25 cellular contexts compared by ENCODE assay signal in the genomic region with DNA sequence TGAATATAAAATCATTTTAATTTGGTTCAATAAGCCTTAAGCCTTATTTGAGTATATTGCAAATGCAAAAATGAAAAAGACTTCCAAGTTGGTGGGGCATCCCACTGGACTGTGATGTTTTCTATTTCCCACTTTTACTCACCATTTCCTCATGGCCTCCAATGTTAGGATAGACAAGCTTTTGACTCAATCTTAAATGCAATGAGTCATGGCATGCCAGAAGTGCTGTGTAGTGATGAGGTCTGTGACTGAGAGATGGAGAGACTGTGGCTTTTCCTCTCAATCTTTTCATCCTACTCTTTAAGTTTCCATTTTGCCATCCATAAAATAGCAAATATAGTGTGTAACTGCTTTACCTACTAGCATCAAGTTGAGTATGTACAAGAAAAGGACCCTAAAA.
"Had no signal": no experiment of that assay in that cellular context is flagged by ENCODE, and none has a peak within 500 bp of the region (broad histone marks: within the 10 kb centered on the region; RNA-seq: fewer than 3 reads in every experiment).

No MANE protein-coding gene starts in this region.

- H3K4me1 ChIP-seq: parathyroid adenoma, psoas muscle, right atrium auricular region, spleen, suprapubic skin, tibial artery, upper lobe of right lung had no signal

- H3K9ac ChIP-seq: parathyroid adenoma had no signal

- H3K27me3 ChIP-seq: right atrium auricular region, spleen, suprapubic skin, tibial artery, upper lobe of right lung had no signal

- H3K9me3 ChIP-seq: tibial artery, upper lobe of right lung had no signal

- ATAC-seq: left colon; naive thymus-derived CD4-positive, alpha-beta T cell; psoas muscle; T-helper 17 cell; upper lobe of right lung; WTC11 had no signal

- H3K27ac ChIP-seq: dorsolateral prefrontal cortex, parathyroid adenoma, psoas muscle, right atrium auricular region, spleen, suprapubic skin, tibial artery, upper lobe of right lung had no signal

- H2AFZ ChIP-seq: parathyroid adenoma had no signal

- H3K4me3 ChIP-seq: dorsolateral prefrontal cortex, psoas muscle, right atrium auricular region, spleen, suprapubic skin, tibial artery, upper lobe of right lung had no signal

- DNase-seq: activated CD4-positive, alpha-beta memory T cell treated with anti-CD3 and anti-CD28 coated beads, Interleukin-2, amount 10 ng/mL, durations not matched to agents 7 days and 5 days; activated CD4-positive, alpha-beta T cell treated with anti-CD3 and anti-CD28 coated beads for 1 hour; activated CD4-positive, alpha-beta T cell treated with anti-CD3 and anti-CD28 coated beads, Interleukin-2, amount 10 ng/mL, durations not matched to agents 7 days and 5 days; activated CD8-positive, alpha-beta memory T cell treated with anti-CD3 and anti-CD28 coated beads, Interleukin-2, amount 50 U/mL, for 48 hours; activated gamma-delta T cell; activated naive CD4-positive, alpha-beta T cell treated with anti-CD3 and anti-CD28 coated beads, Interleukin-2, amount 10 ng/mL, durations not matched to agents 7 days and 5 days; activated naive CD8-positive, alpha-beta T cell treated with anti-CD3 and anti-CD28 coated beads, Interleukin-2, amount 10 ng/mL, durations not matched to agents 7 days and 5 days; activated T-cell treated with anti-CD3 and anti-CD28 coated beads, Interleukin-2, amount 50 U/mL, for 24 hours; dorsolateral prefrontal cortex; effector memory CD4-positive, alpha-beta T cell; left colon; midbrain; naive thymus-derived CD4-positive, alpha-beta T cell; occipital lobe; psoas muscle; spleen; stimulated activated naive CD4-positive, alpha-beta T cell; T-helper 17 cell; T1000; tibial artery; upper lobe of right lung had no signal

- H3K36me3 ChIP-seq: right atrium auricular region, spleen, suprapubic skin, tibial artery, upper lobe of right lung had no signal
